1 cellular context compared by ENCODE assay signal in the genomic region with DNA sequence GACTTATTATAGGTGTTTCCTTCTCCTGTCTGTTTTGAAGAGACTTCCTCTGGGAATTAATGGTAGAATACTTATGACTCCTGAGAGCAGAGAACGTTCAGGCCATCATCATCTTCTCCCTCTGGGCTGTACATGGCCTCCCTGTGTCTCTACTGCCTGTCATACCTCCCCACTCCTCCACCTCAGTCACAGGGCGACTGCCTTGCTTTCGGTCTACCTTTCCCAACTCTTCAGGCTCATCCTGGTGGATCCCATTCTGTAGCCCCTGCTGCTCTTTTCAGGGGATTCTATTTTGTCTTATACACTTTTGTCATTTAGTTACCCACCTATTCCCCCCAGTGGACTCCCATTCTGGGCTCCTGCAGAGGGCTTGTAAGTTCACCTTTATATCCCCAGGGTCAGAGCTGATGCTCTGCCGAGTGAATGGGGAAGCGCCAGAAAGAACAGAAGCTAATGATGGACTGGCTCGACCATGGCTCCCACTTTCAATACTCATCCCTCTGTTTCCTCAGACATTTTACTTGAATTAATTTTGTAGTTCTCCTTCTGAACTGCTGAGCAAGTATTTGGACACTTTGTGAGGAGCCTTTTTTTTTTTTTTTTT.
TF ChIP-seq lines count a peak whose summit lies in the region.

No MANE protein-coding gene starts in this region.

TF ChIP-seq in WTC11, 78 proteins besides CTCF, POLR2A, EP300 and RAD21:
- TF ChIP-seq, protein P1, sequence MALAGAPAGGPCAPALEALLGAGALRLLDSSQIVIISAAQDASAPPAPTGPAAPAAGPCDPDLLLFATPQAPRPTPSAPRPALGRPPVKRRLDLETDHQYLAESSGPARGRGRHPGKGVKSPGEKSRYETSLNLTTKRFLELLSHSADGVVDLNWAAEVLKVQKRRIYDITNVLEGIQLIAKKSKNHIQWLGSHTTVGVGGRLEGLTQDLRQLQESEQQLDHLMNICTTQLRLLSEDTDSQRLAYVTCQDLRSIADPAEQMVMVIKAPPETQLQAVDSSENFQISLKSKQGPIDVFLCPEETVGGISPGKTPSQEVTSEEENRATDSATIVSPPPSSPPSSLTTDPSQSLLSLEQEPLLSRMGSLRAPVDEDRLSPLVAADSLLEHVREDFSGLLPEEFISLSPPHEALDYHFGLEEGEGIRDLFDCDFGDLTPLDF (CRISPR knock-in tag; IDR thresholded peaks at IDR 0.05), result no peak
- TF ChIP-seq CREB1 (CRISPR knock-in tag; IDR thresholded peaks at IDR 0.05), result no peak
- TF ChIP-seq, protein P2, sequence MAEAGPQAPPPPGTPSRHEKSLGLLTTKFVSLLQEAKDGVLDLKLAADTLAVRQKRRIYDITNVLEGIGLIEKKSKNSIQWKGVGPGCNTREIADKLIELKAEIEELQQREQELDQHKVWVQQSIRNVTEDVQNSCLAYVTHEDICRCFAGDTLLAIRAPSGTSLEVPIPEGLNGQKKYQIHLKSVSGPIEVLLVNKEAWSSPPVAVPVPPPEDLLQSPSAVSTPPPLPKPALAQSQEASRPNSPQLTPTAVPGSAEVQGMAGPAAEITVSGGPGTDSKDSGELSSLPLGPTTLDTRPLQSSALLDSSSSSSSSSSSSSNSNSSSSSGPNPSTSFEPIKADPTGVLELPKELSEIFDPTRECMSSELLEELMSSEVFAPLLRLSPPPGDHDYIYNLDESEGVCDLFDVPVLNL (CRISPR knock-in tag; IDR thresholded peaks at IDR 0.05; ENCODE audit: borderline replicate concordance, low read depth), result no peak
- no peak for TF ChIP-seq ZNF219 (CRISPR knock-in tag; IDR thresholded peaks at IDR 0.05; ENCODE audit: borderline replicate concordance)
- TF ChIP-seq, protein P3, sequence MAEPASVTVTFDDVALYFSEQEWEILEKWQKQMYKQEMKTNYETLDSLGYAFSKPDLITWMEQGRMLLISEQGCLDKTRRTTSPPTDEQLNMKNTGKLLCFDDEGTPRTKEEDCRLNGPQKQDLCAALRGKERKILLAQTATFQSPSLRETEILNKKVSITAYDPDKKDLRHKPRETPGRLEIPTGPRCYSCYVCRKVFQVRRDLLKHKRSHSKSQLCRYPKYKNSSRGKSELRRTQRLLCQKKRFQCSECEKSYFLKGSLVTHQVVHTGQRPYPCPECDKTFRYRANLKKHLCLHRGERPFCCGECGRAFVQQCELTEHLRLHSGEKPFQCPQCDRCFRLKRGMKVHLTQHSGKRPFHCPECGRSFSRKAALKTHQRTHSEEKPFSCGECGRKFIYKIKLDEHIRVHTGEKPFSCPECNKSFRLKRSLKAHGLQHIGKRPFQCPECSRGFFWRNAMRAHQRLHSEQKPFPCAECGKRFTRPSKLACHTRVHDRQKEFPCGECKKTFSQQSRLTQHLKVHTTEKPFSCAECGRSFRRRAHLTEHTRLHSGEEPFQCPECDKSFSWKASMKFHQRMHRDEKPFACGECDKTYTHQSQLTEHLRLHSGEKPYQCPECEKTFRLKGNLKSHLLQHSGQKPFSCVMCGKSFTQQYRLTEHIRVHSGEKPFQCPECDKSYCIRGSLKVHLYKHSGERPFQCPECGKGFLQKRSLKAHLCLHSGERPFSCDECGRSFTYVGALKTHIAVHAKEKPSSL (CRISPR knock-in tag; conservative IDR thresholded peaks at IDR 0.05), result no peak
- TF ChIP-seq, protein P4, sequence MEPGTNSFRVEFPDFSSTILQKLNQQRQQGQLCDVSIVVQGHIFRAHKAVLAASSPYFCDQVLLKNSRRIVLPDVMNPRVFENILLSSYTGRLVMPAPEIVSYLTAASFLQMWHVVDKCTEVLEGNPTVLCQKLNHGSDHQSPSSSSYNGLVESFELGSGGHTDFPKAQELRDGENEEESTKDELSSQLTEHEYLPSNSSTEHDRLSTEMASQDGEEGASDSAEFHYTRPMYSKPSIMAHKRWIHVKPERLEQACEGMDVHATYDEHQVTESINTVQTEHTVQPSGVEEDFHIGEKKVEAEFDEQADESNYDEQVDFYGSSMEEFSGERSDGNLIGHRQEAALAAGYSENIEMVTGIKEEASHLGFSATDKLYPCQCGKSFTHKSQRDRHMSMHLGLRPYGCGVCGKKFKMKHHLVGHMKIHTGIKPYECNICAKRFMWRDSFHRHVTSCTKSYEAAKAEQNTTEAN (CRISPR knock-in tag; IDR thresholded peaks at IDR 0.05), result no peak
- TF ChIP-seq, protein P5, sequence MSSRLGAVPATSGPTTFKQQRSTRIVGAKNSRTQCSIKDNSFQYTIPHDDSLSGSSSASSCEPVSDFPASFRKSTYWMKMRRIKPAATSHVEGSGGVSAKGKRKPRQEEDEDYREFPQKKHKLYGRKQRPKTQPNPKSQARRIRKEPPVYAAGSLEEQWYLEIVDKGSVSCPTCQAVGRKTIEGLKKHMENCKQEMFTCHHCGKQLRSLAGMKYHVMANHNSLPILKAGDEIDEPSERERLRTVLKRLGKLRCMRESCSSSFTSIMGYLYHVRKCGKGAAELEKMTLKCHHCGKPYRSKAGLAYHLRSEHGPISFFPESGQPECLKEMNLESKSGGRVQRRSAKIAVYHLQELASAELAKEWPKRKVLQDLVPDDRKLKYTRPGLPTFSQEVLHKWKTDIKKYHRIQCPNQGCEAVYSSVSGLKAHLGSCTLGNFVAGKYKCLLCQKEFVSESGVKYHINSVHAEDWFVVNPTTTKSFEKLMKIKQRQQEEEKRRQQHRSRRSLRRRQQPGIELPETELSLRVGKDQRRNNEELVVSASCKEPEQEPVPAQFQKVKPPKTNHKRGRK (CRISPR knock-in tag; IDR thresholded peaks at IDR 0.05; ENCODE audit: borderline replicate concordance), result no peak
TF ChIP-seq in WTC11: peak in this region for 0.
